ENCODE assay signal across 2 cellular contexts in the genomic region with DNA sequence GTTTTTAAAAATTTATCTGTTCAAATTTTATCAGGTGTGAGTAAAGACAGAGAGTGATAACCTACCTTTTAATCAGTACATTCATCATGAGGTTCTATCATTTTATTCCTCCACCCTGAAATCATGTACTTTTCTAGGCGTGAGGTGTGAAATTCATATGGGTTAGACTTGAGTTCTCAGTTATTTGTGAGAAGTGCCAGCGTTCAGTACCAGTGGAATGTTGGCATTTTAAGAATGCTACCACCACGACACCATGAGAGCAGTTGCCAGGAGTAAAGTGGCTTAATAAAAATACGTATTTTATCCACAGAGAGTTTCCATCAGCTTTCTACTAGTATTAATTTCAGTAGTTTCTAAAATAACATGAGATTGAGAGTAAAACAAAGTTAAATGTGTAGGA.
TF ChIP-seq lines count a peak whose summit lies in the region.

No MANE protein-coding gene starts in this region.

TF ChIP-seq in SK-N-SH, 30 proteins besides CTCF, POLR2A, EP300 and RAD21 (continued from another document):
- TF ChIP-seq EZH2phosphoT487 (IDR thresholded peaks at IDR 0.05; ENCODE audit: borderline replicate concordance, low read depth) (no peak), YY1 (IDR thresholded peaks at IDR 0.05; ENCODE audit: low read depth) (no peak), CHD2 (IDR thresholded peaks at IDR 0.05; ENCODE audit: low read length, partially characterized antibody) (no peak), FOXM1 (IDR thresholded peaks at IDR 0.05; ENCODE audit: low read depth) (no peak), ELF1 (IDR thresholded peaks at IDR 0.05) (no peak), GABPA (IDR thresholded peaks at IDR 0.05; ENCODE audit: low read depth) (no peak)
- TF ChIP-seq, protein P1, sequence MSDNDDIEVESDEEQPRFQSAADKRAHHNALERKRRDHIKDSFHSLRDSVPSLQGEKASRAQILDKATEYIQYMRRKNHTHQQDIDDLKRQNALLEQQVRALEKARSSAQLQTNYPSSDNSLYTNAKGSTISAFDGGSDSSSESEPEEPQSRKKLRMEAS (IDR thresholded peaks at IDR 0.05; ENCODE audit: low read depth), result no peak
- TF ChIP-seq, protein P2, sequence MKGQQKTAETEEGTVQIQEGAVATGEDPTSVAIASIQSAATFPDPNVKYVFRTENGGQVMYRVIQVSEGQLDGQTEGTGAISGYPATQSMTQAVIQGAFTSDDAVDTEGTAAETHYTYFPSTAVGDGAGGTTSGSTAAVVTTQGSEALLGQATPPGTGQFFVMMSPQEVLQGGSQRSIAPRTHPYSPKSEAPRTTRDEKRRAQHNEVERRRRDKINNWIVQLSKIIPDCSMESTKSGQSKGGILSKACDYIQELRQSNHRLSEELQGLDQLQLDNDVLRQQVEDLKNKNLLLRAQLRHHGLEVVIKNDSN (IDR thresholded peaks at IDR 0.05; ENCODE audit: borderline replicate concordance, low read depth), result no peak
- TF ChIP-seq, protein P3, sequence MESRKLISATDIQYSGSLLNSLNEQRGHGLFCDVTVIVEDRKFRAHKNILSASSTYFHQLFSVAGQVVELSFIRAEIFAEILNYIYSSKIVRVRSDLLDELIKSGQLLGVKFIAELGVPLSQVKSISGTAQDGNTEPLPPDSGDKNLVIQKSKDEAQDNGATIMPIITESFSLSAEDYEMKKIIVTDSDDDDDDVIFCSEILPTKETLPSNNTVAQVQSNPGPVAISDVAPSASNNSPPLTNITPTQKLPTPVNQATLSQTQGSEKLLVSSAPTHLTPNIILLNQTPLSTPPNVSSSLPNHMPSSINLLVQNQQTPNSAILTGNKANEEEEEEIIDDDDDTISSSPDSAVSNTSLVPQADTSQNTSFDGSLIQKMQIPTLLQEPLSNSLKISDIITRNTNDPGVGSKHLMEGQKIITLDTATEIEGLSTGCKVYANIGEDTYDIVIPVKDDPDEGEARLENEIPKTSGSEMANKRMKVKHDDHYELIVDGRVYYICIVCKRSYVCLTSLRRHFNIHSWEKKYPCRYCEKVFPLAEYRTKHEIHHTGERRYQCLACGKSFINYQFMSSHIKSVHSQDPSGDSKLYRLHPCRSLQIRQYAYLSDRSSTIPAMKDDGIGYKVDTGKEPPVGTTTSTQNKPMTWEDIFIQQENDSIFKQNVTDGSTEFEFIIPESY (IDR thresholded peaks at IDR 0.05; ENCODE audit: borderline replicate concordance, low read depth), result no peak

TF ChIP-seq in SK-N-SH treated with all-trans-retinoic acid at 6 μM for 48 hours, 23 proteins besides CTCF, POLR2A, EP300 and RAD21 (continued from another document):
- TF ChIP-seq, protein P4, sequence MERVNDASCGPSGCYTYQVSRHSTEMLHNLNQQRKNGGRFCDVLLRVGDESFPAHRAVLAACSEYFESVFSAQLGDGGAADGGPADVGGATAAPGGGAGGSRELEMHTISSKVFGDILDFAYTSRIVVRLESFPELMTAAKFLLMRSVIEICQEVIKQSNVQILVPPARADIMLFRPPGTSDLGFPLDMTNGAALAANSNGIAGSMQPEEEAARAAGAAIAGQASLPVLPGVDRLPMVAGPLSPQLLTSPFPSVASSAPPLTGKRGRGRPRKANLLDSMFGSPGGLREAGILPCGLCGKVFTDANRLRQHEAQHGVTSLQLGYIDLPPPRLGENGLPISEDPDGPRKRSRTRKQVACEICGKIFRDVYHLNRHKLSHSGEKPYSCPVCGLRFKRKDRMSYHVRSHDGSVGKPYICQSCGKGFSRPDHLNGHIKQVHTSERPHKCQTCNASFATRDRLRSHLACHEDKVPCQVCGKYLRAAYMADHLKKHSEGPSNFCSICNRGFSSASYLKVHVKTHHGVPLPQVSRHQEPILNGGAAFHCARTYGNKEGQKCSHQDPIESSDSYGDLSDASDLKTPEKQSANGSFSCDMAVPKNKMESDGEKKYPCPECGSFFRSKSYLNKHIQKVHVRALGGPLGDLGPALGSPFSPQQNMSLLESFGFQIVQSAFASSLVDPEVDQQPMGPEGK (CRISPR knock-in tag; IDR thresholded peaks at IDR 0.05; ENCODE audit: borderline replicate concordance), result no peak
